16 cellular contexts compared by ENCODE assay signal in genomic region chr5:52468980-52469379, GRCh38.
"Had no signal": no experiment of that assay in that cellular context is flagged by ENCODE, and none has a peak within 500 bp of the region (broad histone marks: within the 10 kb centered on the region; RNA-seq: fewer than 3 reads in every experiment).

No MANE protein-coding gene starts in this region.

- H3K4me1 Mint-ChIP-seq: endodermal cell had no signal

- H3K27me3 ChIP-seq: pancreas had no signal

- H3K36me3 ChIP-seq: pancreas had no signal

- H3K4me3 Mint-ChIP-seq: dendritic cell treated with granulocyte-macrophage colony-stimulating factor and Interleukin-4, amounts not matched to agents 40 ng/mL and 50 ng/mL, for 4 days; endodermal cell; nephron had no signal

- H3K4me2 ChIP-seq: smooth muscle cell had no signal

- DNase-seq: endodermal cell; erythroblast; foreskin melanocyte; head of caudate nucleus; hypothalamus; kidney glomerular epithelial cell; occipital lobe; pancreas; right cardiac atrium; stimulated activated CD4-positive, alpha-beta T cell treated with anti-CD3 and anti-CD28 coated beads, Interleukin-2, amount 100 ng/mL, for 48 hours; stimulated activated naive CD4-positive, alpha-beta T cell treated with Interleukin-2 at 50 U/mL for 16 hours; trophoblast cell had no signal

- H3K4me1 ChIP-seq: pancreas had no signal

- H3K27ac Mint-ChIP-seq: dendritic cell treated with granulocyte-macrophage colony-stimulating factor and Interleukin-4, amounts not matched to agents 40 ng/mL and 50 ng/mL, for 4 days; endodermal cell; nephron; progenitor cell of endocrine pancreas had no signal

- H3K9me3 ChIP-seq: pancreas had no signal

- H3K9me3 Mint-ChIP-seq: endodermal cell, nephron had no signal

- H3K27ac ChIP-seq: pancreas had no signal

- ATAC-seq: pancreas, right cardiac atrium had no signal

- H3K4me3 ChIP-seq: pancreas, smooth muscle cell had no signal

- H3K27me3 Mint-ChIP-seq: dendritic cell treated with granulocyte-macrophage colony-stimulating factor and Interleukin-4, amounts not matched to agents 40 ng/mL and 50 ng/mL, for 4 days; progenitor cell of endocrine pancreas had no signal
